In the genomic region with DNA sequence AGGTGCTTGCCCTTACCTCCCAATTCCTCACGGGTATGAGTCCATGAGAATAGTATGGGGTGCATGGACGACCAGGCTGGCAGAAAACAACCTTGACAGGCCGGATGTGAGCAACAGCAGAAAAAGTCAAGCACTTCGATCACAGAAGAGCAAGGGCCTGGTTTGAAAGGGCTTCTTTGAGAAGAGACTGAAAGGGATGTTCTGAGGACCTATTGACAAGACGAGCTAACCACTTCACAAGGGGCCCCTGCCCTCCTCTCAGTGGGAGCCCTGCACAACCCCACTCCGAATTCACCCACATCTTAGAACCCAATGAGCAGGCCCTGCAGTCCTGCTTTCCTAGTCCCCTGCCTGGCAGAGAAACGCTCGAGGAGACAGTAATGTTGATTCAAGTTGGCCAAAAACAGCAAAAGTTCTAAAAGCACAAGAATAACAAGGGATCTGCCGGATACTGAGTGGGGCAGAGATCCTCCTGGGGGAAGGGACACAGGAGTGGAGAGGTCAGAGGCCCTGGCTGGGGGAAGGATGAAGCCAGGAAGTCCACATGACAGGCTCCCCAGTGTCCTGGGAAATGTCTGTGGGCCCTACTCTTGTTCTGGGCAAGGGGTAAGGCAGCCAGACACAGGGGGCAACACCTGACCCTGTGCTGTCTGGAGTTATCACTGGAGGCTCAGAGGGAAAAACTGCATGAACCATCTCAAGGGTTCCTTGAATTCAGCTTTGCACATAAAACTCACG, we compare ENCODE assay signal across 24 cellular contexts. TPM values are rescaled to one million over a fixed set of nuclear protein-coding genes. Genes with fewer than 3 reads are reported as not detected.
DNase-seq lines count a peak whose midpoint lies in the region; ATAC-seq and TF ChIP-seq lines count a peak whose summit lies in the region.
"Had no signal": no experiment of that assay in that cellular context is flagged by ENCODE, and none has a peak within 500 bp of the region (broad histone marks: within the 10 kb centered on the region; RNA-seq: fewer than 3 reads in every experiment).

No MANE protein-coding gene starts in this region.

- no peaks in the 10 kb centered on the region for H3K4me1 ChIP-seq in osteoblast (ENCODE audit: insufficient read depth, low read length)
- H3K4me1 ChIP-seq: adrenal gland, psoas muscle, tibial artery had no signal

- DNase-seq in activated T-cell treated with anti-CD3 and anti-CD28 coated beads, Interleukin-2, amount 50 U/mL, for 1 hour: peak; percentile 30
- DNase-seq in activated T-cell treated with anti-CD3 and anti-CD28 coated beads for 4 hours (no peak), HFFc6 (no peak), osteoblast (ENCODE audit: insufficient read length, low spot score, missing footprints) (peak; percentile 68), DMS114 treated with DMSO at 0.1 percent for 48 hours (lab: John Stamatoyannopoulos, UW; ENCODE audit: unreplicated experiment) (no peak), SKM-1 (lab: John Stamatoyannopoulos, UW; ENCODE audit: unreplicated experiment) (no peak)
- no peak for DNase-seq in activated T-helper 2 cell treated with anti-CD3 and anti-CD28 coated beads, Interferon-gamma antibody, Interleukin-2, Interleukin-4, amounts not matched to agents 10 μg/mL and 5 μg/mL and 100 μg/mL, durations not matched to agents 14 hours and 24 hours and 36 hours (ENCODE audit: low spot score)
- DNase-seq: activated CD8-positive, alpha-beta memory T cell treated with anti-CD3 and anti-CD28 coated beads, Interleukin-2, amount 50 U/mL, for 48 hours; adrenal gland; erythroblast; gastrocnemius medialis; MV-4-11; NCI-H524; psoas muscle; tibial artery had no signal

- ATAC-seq in SK-N-SH treated with all-trans-retinoic acid at 6 μM for 48 hours: no peak
- ATAC-seq: gastrocnemius medialis, HCT116, K562, psoas muscle, WTC11 had no signal

- intact Hi-C loops in activated T-helper 2 cell treated with anti-CD3 and anti-CD28 coated beads, Interferon-gamma antibody, Interleukin-2, Interleukin-4, amounts not matched to agents 10 μg/mL and 5 μg/mL and 100 μg/mL, durations not matched to agents 14 hours and 24 hours and 36 hours (cut with micrococcal nuclease): loop anchor here (2.0 to 5.0 kb wide), 2 partner anchors 22 to 187 kb away; a partner anchor contains a TSS

- no peaks in the 10 kb centered on the region for H3K27me3 ChIP-seq in osteoblast (ENCODE audit: insufficient read depth, low read length)
- H3K27me3 ChIP-seq: adrenal gland, cardiac muscle cell, gastrocnemius medialis, tibial artery had no signal

- peak overlapping the region; percentile 34 for H2AFZ ChIP-seq in osteoblast (ENCODE audit: low read length)

- TF ChIP-seq CTCF in HFFc6 (IDR thresholded peaks at IDR 0.05) (no peak), osteoblast (IDR thresholded peaks at IDR 0.05; ENCODE audit: extremely low read depth, low read depth, low read length) (no peak)

- no peaks in the 10 kb centered on the region for H4K20me1 ChIP-seq in osteoblast (ENCODE audit: insufficient read depth, low read length)

- H3K9me3 Mint-ChIP-seq in HFFc6: peaks cover 11% of the 10 kb centered on the region
- peaks cover 20% of the 10 kb centered on the region for H3K9me3 Mint-ChIP-seq in activated T-helper 2 cell treated with anti-CD3 and anti-CD28 coated beads, Interferon-gamma antibody, Interleukin-2, Interleukin-4, amounts not matched to agents 10 μg/mL and 5 μg/mL and 100 μg/mL, durations not matched to agents 14 hours and 24 hours and 36 hours

- H3K9me3 ChIP-seq in osteoblast (ENCODE audit: low read depth, low read length): no peaks in the 10 kb centered on the region

- H3K4me3 ChIP-seq in osteoblast (ENCODE audit: insufficient read depth, low read length): no peak overlapping the region
- H3K4me3 ChIP-seq: adrenal gland, cardiac muscle cell, gastrocnemius medialis, K562, psoas muscle, smooth muscle cell, tibial artery had no signal

- H3K4me1 Mint-ChIP-seq in HFFc6 (ENCODE audit: low read depth): peaks cover 38% of the 10 kb centered on the region
- H3K4me1 Mint-ChIP-seq in activated T-helper 2 cell treated with anti-CD3 and anti-CD28 coated beads, Interferon-gamma antibody, Interleukin-2, Interleukin-4, amounts not matched to agents 10 μg/mL and 5 μg/mL and 100 μg/mL, durations not matched to agents 14 hours and 24 hours and 36 hours (ENCODE audit: low read depth): peaks cover 43% of the 10 kb centered on the region
- H3K4me1 Mint-ChIP-seq: WTC11 had no signal

- no peak overlapping the region for H3K27ac ChIP-seq in osteoblast (ENCODE audit: low read depth, low read length)
- H3K27ac ChIP-seq: adrenal gland, cardiac muscle cell, gastrocnemius medialis, psoas muscle, tibial artery had no signal

- peak overlapping the region; percentile 56; the same call in 1 of the 2 replicates for H3K27ac Mint-ChIP-seq in HFFc6
- H3K27ac Mint-ChIP-seq in activated T-helper 2 cell treated with anti-CD3 and anti-CD28 coated beads, Interferon-gamma antibody, Interleukin-2, Interleukin-4, amounts not matched to agents 10 μg/mL and 5 μg/mL and 100 μg/mL, durations not matched to agents 14 hours and 24 hours and 36 hours: peak overlapping the region; percentile 33
- H3K27ac Mint-ChIP-seq: WTC11 had no signal

- peaks cover 6% of the 10 kb centered on the region; the same call in 1 of the 2 replicates for H3K36me3 Mint-ChIP-seq in HFFc6 (ENCODE audit: low read depth)
- peaks cover 16% of the 10 kb centered on the region for H3K36me3 Mint-ChIP-seq in activated T-helper 2 cell treated with anti-CD3 and anti-CD28 coated beads, Interferon-gamma antibody, Interleukin-2, Interleukin-4, amounts not matched to agents 10 μg/mL and 5 μg/mL and 100 μg/mL, durations not matched to agents 14 hours and 24 hours and 36 hours (ENCODE audit: low read depth)
- H3K36me3 Mint-ChIP-seq: WTC11 had no signal

- no peak overlapping the region for H3K4me3 Mint-ChIP-seq in HFFc6
- H3K4me3 Mint-ChIP-seq in activated T-helper 2 cell treated with anti-CD3 and anti-CD28 coated beads, Interferon-gamma antibody, Interleukin-2, Interleukin-4, amounts not matched to agents 10 μg/mL and 5 μg/mL and 100 μg/mL, durations not matched to agents 14 hours and 24 hours and 36 hours (ENCODE audit: low read depth): no peak overlapping the region
- H3K4me3 Mint-ChIP-seq: WTC11 had no signal

- H3K79me2 ChIP-seq in osteoblast (ENCODE audit: insufficient read depth, low read length): no peaks in the 10 kb centered on the region

- peaks cover 3% of the 10 kb centered on the region for H3K27me3 Mint-ChIP-seq in HFFc6 (ENCODE audit: insufficient read depth)
- no peaks in the 10 kb centered on the region for H3K27me3 Mint-ChIP-seq in activated T-helper 2 cell treated with anti-CD3 and anti-CD28 coated beads, Interferon-gamma antibody, Interleukin-2, Interleukin-4, amounts not matched to agents 10 μg/mL and 5 μg/mL and 100 μg/mL, durations not matched to agents 14 hours and 24 hours and 36 hours (ENCODE audit: low read depth)

- no peak overlapping the region for H3K4me2 ChIP-seq in osteoblast (ENCODE audit: insufficient read depth, low read length)
- H3K4me2 ChIP-seq: smooth muscle cell had no signal

- no peaks in the 10 kb centered on the region for H3K36me3 ChIP-seq in osteoblast (ENCODE audit: insufficient read depth, low read length)
- H3K36me3 ChIP-seq: adrenal gland, cardiac muscle cell, gastrocnemius medialis, tibial artery had no signal

TF ChIP-seq in SK-N-SH treated with all-trans-retinoic acid at 6 μM for 48 hours, 23 proteins besides CTCF, POLR2A, EP300 and RAD21 (continues in another document):
- no peak for TF ChIP-seq ZNF70 (CRISPR knock-in tag; IDR thresholded peaks at IDR 0.05)
- no peak for TF ChIP-seq CSDC2 (CRISPR knock-in tag; IDR thresholded peaks at IDR 0.05)
- TF ChIP-seq, protein P1, sequence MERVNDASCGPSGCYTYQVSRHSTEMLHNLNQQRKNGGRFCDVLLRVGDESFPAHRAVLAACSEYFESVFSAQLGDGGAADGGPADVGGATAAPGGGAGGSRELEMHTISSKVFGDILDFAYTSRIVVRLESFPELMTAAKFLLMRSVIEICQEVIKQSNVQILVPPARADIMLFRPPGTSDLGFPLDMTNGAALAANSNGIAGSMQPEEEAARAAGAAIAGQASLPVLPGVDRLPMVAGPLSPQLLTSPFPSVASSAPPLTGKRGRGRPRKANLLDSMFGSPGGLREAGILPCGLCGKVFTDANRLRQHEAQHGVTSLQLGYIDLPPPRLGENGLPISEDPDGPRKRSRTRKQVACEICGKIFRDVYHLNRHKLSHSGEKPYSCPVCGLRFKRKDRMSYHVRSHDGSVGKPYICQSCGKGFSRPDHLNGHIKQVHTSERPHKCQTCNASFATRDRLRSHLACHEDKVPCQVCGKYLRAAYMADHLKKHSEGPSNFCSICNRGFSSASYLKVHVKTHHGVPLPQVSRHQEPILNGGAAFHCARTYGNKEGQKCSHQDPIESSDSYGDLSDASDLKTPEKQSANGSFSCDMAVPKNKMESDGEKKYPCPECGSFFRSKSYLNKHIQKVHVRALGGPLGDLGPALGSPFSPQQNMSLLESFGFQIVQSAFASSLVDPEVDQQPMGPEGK (CRISPR knock-in tag; IDR thresholded peaks at IDR 0.05; ENCODE audit: borderline replicate concordance): no peak
- TF ChIP-seq TCF4 (CRISPR knock-in tag; IDR thresholded peaks at IDR 0.05; ENCODE audit: borderline replicate concordance): no peak
- no peak for TF ChIP-seq GLIS3 (CRISPR knock-in tag; IDR thresholded peaks at IDR 0.05)
- no peak for TF ChIP-seq ZNF8 (CRISPR knock-in tag; IDR thresholded peaks at IDR 0.05)
- TF ChIP-seq ARNTL (CRISPR knock-in tag; IDR thresholded peaks at IDR 0.05; ENCODE audit: borderline replicate concordance, low read depth): no peak
- TF ChIP-seq ZC3H10 (CRISPR knock-in tag; IDR thresholded peaks at IDR 0.05): no peak
- no peak for TF ChIP-seq PPARA (CRISPR knock-in tag; IDR thresholded peaks at IDR 0.05; ENCODE audit: borderline replicate concordance)
- TF ChIP-seq SNAI2 (CRISPR knock-in tag; IDR thresholded peaks at IDR 0.05): no peak
- TF ChIP-seq ESRRG (CRISPR knock-in tag; IDR thresholded peaks at IDR 0.05): no peak
- TF ChIP-seq RARB (CRISPR knock-in tag; IDR thresholded peaks at IDR 0.05): no peak

RNA-seq across cellular contexts. Expression of a gene that starts 14.8 kb away (rescaled TPM):
- total RNA-seq in HFFc6 (2021; fragmentation: NEBNext Ultra II Directional; extraction: Animal tissue kit (Norgen Biotek cat#: 25700)): not detected
- total RNA-seq in activated T-helper 2 cell treated with anti-CD3 and anti-CD28 coated beads, Interferon-gamma antibody, Interleukin-2, Interleukin-4, amounts not matched to agents 10 μg/mL and 5 μg/mL and 100 μg/mL, durations not matched to agents 14 hours and 24 hours and 36 hours: 0.48 and 0.52 TPM in 2 replicates
- under 0.01 TPM in 2 replicates for total RNA-seq in osteoblast
- total RNA-seq: Daoy, dermis microvascular lymphatic vessel endothelial cell, K562, kidney epithelial cell, smooth muscle cell had no signal

RNA-seq across cellular contexts. Expression of a gene that starts 34.9 kb away (rescaled TPM):
- not detected for total RNA-seq in HFFc6 (2021; fragmentation: NEBNext Ultra II Directional; extraction: Animal tissue kit (Norgen Biotek cat#: 25700))
- total RNA-seq in activated T-helper 2 cell treated with anti-CD3 and anti-CD28 coated beads, Interferon-gamma antibody, Interleukin-2, Interleukin-4, amounts not matched to agents 10 μg/mL and 5 μg/mL and 100 μg/mL, durations not matched to agents 14 hours and 24 hours and 36 hours: 11.3 and 12.2 TPM in 2 replicates
- not detected in 2 replicates for total RNA-seq in osteoblast
- total RNA-seq: adrenal gland, cardiac muscle cell, Daoy, dermis microvascular lymphatic vessel endothelial cell, gastrocnemius medialis, K562, kidney epithelial cell, psoas muscle, smooth muscle cell had no signal

Comparison
In these comparisons a context has a peak if more than half of its experiments do, and no peak if none do; other contexts are left out.
1. DNase-seq: peak in activated T-cell treated with anti-CD3 and anti-CD28 coated beads, Interleukin-2, amount 50 U/mL, for 1 hour (single experiment) and osteoblast (single experiment); none in activated T-cell treated with anti-CD3 and anti-CD28 coated beads for 4 hours (single experiment), HFFc6 (single experiment), activated T-helper 2 cell treated with anti-CD3 and anti-CD28 coated beads, Interferon-gamma antibody, Interleukin-2, Interleukin-4, amounts not matched to agents 10 μg/mL and 5 μg/mL and 100 μg/mL, durations not matched to agents 14 hours and 24 hours and 36 hours (single experiment), DMS114 treated with DMSO at 0.1 percent for 48 hours (single experiment) and SKM-1 (single experiment).
2. RNA of a gene that starts 34.9 kb away (total RNA-seq): 11.3 to 12.2 TPM in activated T-helper 2 cell treated with anti-CD3 and anti-CD28 coated beads, Interferon-gamma antibody, Interleukin-2, Interleukin-4, amounts not matched to agents 10 μg/mL and 5 μg/mL and 100 μg/mL, durations not matched to agents 14 hours and 24 hours and 36 hours; not detected in HFFc6 and not detected in osteoblast; every median in the first group is over 10 times any median in the second.